ENCODE assay signal across 12 cellular contexts in the genomic region with DNA sequence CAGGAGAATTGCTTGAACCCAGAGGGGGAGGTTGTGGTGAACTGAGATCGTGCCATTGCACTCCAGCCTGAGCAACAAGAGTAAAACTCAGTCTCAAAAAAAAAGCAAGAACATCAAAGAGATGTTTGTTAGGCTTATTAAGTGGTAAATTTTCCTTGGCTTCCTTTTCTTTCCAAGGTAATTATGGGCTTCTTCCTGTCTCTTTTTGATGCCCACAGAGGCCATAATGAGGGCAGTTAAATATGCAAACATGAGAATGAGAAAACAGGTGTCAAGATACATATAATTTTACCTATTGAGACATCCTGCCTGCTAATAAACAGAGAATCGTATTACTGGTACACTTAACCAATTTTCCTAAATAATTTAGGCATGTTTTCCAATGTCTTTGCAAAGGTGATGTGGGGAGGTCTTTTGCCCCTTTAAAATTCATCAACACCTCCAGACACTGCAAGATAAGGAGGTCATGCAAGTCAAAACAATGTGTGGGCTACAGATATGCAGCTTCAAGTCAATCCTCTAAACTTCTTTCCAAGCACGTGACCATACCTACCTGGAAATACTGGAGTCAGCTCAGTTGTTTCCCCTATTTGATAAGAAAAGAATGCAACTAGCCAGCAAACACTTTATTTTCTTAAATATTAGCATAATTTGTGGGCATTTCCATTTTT. TPM values are rescaled to one million over a fixed set of nuclear protein-coding genes. Genes with fewer than 3 reads are reported as not detected.
DNase-seq lines count a peak whose midpoint lies in the region; ATAC-seq and TF ChIP-seq lines count a peak whose summit lies in the region.
"Had no signal": no experiment of that assay in that cellular context is flagged by ENCODE, and none has a peak within 500 bp of the region (broad histone marks: within the 10 kb centered on the region; RNA-seq: fewer than 3 reads in every experiment).

No MANE protein-coding gene starts in this region.

- no peak for ATAC-seq in stimulated activated naive CD8-positive, alpha-beta T cell treated with anti-CD3 and anti-CD28 coated beads, Interleukin-15, Interleukin-2, amounts not matched to agents 100 U/mL and 50 U/mL, for 24 hours
- no peak for ATAC-seq in PC-3
- no peak for ATAC-seq in HG02798 (IDR thresholded peaks at IDR 0.05; ENCODE audit: poor library complexity, unreplicated experiment)
- ATAC-seq in GM21825 (IDR thresholded peaks at IDR 0.05; ENCODE audit: unreplicated experiment), result no peak

- peaks cover 5% of the 10 kb centered on the region; the same call in 1 of the 2 replicates for H3K4me1 ChIP-seq in PC-3 (ENCODE audit: insufficient read depth, low read length)

- H2AFZ ChIP-seq in PC-3 (ENCODE audit: low read length), result no peak overlapping the region

- H3K4me3 ChIP-seq in PC-3 (ENCODE audit: low read length), result no peak overlapping the region
- H3K4me3 ChIP-seq: SJCRH30 had no signal

- CTCF ChIA-PET in PC-3 (lab: Charles Lee), result no interaction called here

- H3K4me2 ChIP-seq in PC-3 (ENCODE audit: low read length), result peak overlapping the region; percentile 98

- no peaks in the 10 kb centered on the region for H4K20me1 ChIP-seq in PC-3 (ENCODE audit: low read length)

- intact Hi-C loops in PC-3 (cut with micrococcal nuclease), result no loop called here

- peak overlapping the region; percentile 32 for H3K27ac Mint-ChIP-seq in stimulated activated naive CD8-positive, alpha-beta T cell treated with anti-CD3 and anti-CD28 coated beads, Interleukin-15, Interleukin-2, amounts not matched to agents 100 ng/mL and 50 ng/mL, for 24 hours
- H3K27ac Mint-ChIP-seq in endothelial cell (ENCODE audit: unreplicated experiment), result peak overlapping the region; percentile 90
- H3K27ac Mint-ChIP-seq: CD14-positive monocyte had no signal

- peaks cover 65% of the 10 kb centered on the region for H3K4me1 Mint-ChIP-seq in stimulated activated naive CD8-positive, alpha-beta T cell treated with anti-CD3 and anti-CD28 coated beads, Interleukin-15, Interleukin-2, amounts not matched to agents 100 ng/mL and 50 ng/mL, for 24 hours (ENCODE audit: low read depth)
- H3K4me1 Mint-ChIP-seq in endothelial cell (ENCODE audit: unreplicated experiment), result peaks cover 70% of the 10 kb centered on the region

- no peaks in the 10 kb centered on the region for H3F3A ChIP-seq in PC-3 (ENCODE audit: low read length, unreplicated experiment)

- no peak for DNase-seq in stimulated activated naive CD8-positive, alpha-beta T cell treated with anti-CD3 and anti-CD28 coated beads, Interleukin-15, Interleukin-2, amounts not matched to agents 100 U/mL and 50 U/mL, for 24 hours
- DNase-seq in PC-3 (no peak), endothelial cell (ENCODE audit: low spot score) (no peak), H4 (ENCODE audit: low spot score) (no peak)
- DNase-seq in stimulated activated CD4-positive, alpha-beta T cell treated with anti-CD3 and anti-CD28 coated beads, Interleukin-1b, Interleukin-23, amount 100 ng/mL, for 48 hours, result no peak
- DNase-seq: cerebellar nuclear complex, NCI-H2171, SJCRH30 had no signal

- peaks cover 10% of the 10 kb centered on the region; the same call in 1 of the 2 replicates for H3K79me2 ChIP-seq in PC-3 (ENCODE audit: low read length)

- H3K9me2 ChIP-seq in PC-3 (replicated peaks; ENCODE audit: low read length), result no peaks in the 10 kb centered on the region

- H3K27ac ChIP-seq in PC-3 (ENCODE audit: low read length), result no peak overlapping the region
- H3K27ac ChIP-seq: SJCRH30 had no signal

- POLR2A ChIA-PET in PC-3 (lab: Charles Lee; ENCODE audit: unreplicated experiment), result no interaction called here

- no peaks in the 10 kb centered on the region for H3K9me3 ChIP-seq in PC-3 (ENCODE audit: low read length)
- H3K9me3 ChIP-seq: SJCRH30 had no signal

- H3K9ac ChIP-seq in PC-3 (ENCODE audit: low read length), result no peak overlapping the region

- H3K4me3 Mint-ChIP-seq in stimulated activated naive CD8-positive, alpha-beta T cell treated with anti-CD3 and anti-CD28 coated beads, Interleukin-15, Interleukin-2, amounts not matched to agents 100 ng/mL and 50 ng/mL, for 24 hours, result peak overlapping the region; percentile 89
- peak overlapping the region; percentile 99 for H3K4me3 Mint-ChIP-seq in endothelial cell (ENCODE audit: unreplicated experiment)
- H3K4me3 Mint-ChIP-seq: CD14-positive monocyte had no signal

- no peak for TF ChIP-seq CTCF in PC-3 (conservative IDR thresholded peaks at IDR 0.05; ENCODE audit: low read depth, low read length)
- TF ChIP-seq CTCF in endothelial cell (IDR thresholded peaks at IDR 0.05; ENCODE audit: unreplicated experiment), result no peak

- peaks cover 33% of the 10 kb centered on the region for H3K36me3 Mint-ChIP-seq in stimulated activated naive CD8-positive, alpha-beta T cell treated with anti-CD3 and anti-CD28 coated beads, Interleukin-15, Interleukin-2, amounts not matched to agents 100 ng/mL and 50 ng/mL, for 24 hours (ENCODE audit: low read depth)
- peaks cover 26% of the 10 kb centered on the region for H3K36me3 Mint-ChIP-seq in endothelial cell (ENCODE audit: low read depth, unreplicated experiment)

- H3K27me3 Mint-ChIP-seq in stimulated activated naive CD8-positive, alpha-beta T cell treated with anti-CD3 and anti-CD28 coated beads, Interleukin-15, Interleukin-2, amounts not matched to agents 100 ng/mL and 50 ng/mL, for 24 hours, result no peaks in the 10 kb centered on the region
- H3K27me3 Mint-ChIP-seq in endothelial cell (ENCODE audit: unreplicated experiment), result peaks cover 9% of the 10 kb centered on the region

- BruUV-seq in PC-3 (replicated peaks; lab: Mats Ljungman, UMichigan), result no TSS peak

- H3K27me3 ChIP-seq in PC-3 (ENCODE audit: low read length), result no peaks in the 10 kb centered on the region
- H3K27me3 ChIP-seq: SJCRH30 had no signal

- H3K36me3 ChIP-seq in PC-3 (ENCODE audit: low read depth, low read length), result no peaks in the 10 kb centered on the region
- H3K36me3 ChIP-seq: SJCRH30 had no signal

- H3K9me3 Mint-ChIP-seq in stimulated activated naive CD8-positive, alpha-beta T cell treated with anti-CD3 and anti-CD28 coated beads, Interleukin-15, Interleukin-2, amounts not matched to agents 100 ng/mL and 50 ng/mL, for 24 hours, result no peaks in the 10 kb centered on the region
- no peaks in the 10 kb centered on the region for H3K9me3 Mint-ChIP-seq in endothelial cell (ENCODE audit: unreplicated experiment)

RNA-seq across cellular contexts. Expression of a gene that starts 2.7 kb away (rescaled TPM):
- 15.8 and 19.5 TPM in 2 replicates for total RNA-seq in PC-3 (2014; rRNA removed)
- total RNA-seq in endothelial cell (ENCODE audit: unreplicated experiment), result 211 TPM
- total RNA-seq in H4 (2014; rRNA removed; shearing (Covaris generic)), result 28.8 and 38.9 TPM in 2 replicates
- total RNA-seq: SJCRH30 had no signal
